ENCODE assay signal across 11 cellular contexts in the genomic region with DNA sequence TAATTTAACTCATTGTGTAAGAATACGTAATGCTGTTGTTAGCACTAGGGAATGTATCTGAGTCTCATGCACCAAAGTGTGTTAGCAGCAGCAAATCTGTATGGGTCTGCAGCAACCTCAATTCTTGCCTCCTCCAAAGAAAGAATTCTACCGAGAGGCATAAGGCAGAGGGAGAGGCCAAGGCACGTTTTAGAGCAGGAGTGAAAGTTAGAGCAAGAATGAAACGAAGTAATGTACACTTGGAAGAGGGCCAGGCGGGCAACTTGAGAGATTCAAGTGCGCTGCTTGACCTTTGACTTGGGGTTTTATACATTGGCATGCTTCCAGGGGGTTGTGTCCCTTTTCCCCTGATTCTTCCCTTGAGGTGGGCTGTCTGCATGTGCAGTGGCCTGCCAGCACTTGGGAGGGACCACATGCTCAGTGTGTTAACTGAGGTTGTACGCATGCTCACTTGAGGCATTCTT. TPM values are rescaled to one million over a fixed set of nuclear protein-coding genes. Genes with fewer than 3 reads are reported as not detected.
DNase-seq lines count a peak whose midpoint lies in the region; ATAC-seq and TF ChIP-seq lines count a peak whose summit lies in the region.
"Had no signal": no experiment of that assay in that cellular context is flagged by ENCODE, and none has a peak within 500 bp of the region (broad histone marks: within the 10 kb centered on the region; RNA-seq: fewer than 3 reads in every experiment).

No MANE protein-coding gene starts in this region.

- peaks cover 18% of the 10 kb centered on the region for H3K27me3 Mint-ChIP-seq in endothelial cell (ENCODE audit: unreplicated experiment)

- intact Hi-C loops in testis (cut with DNase I; ENCODE audit: low total_unique reads), result loop anchor here (5.0 to 10.0 kb wide), 2 partner anchors 67 to 105 kb away; no protein-coding TSS in a partner anchor

- DNase-seq in NT2/D1 (ENCODE audit: low read depth, low spot score) (no peak), endothelial cell (ENCODE audit: low spot score) (no peak), testis (peak; percentile 17), HUDEP-2 (lab: John Stamatoyannopoulos, UW; ENCODE audit: unreplicated experiment in 76 of 76) (no peak), NCI-H69 (lab: John Stamatoyannopoulos, UW) (no peak), cerebellar cortex (ENCODE audit: low spot score) (no peak)
- DNase-seq: HFFc6, OCI-M1 had no signal

- H3K9me3 ChIP-seq in NT2/D1 (ENCODE audit: insufficient read depth, low read length) (no peaks in the 10 kb centered on the region), muscle layer of colon (ENCODE audit: low read length) (no peaks in the 10 kb centered on the region), testis (no peaks in the 10 kb centered on the region)

- no peak for TF ChIP-seq POLR2A in testis (IDR thresholded peaks at IDR 0.05)

- H3K36me3 Mint-ChIP-seq in endothelial cell (ENCODE audit: low read depth, unreplicated experiment), result peaks cover 28% of the 10 kb centered on the region

- peaks cover 48% of the 10 kb centered on the region for H3K4me1 Mint-ChIP-seq in endothelial cell (ENCODE audit: unreplicated experiment)

- peak overlapping the region; percentile 59 for H3K4me3 Mint-ChIP-seq in endothelial cell (ENCODE audit: unreplicated experiment)
- H3K4me3 Mint-ChIP-seq: HFFc6 had no signal

- H3K9ac ChIP-seq in NT2/D1 (ENCODE audit: insufficient read length, low read depth) (no peak overlapping the region), muscle layer of colon (ENCODE audit: low read length) (no peak overlapping the region)

- ATAC-seq in HG02610 (IDR thresholded peaks at IDR 0.05; ENCODE audit: unreplicated experiment), result no peak

- peaks cover 10% of the 10 kb centered on the region for H3K36me3 ChIP-seq in NT2/D1 (ENCODE audit: insufficient read depth, insufficient read length, low read length)
- H3K36me3 ChIP-seq in muscle layer of colon (ENCODE audit: insufficient read depth, low read length), result peaks cover 6% of the 10 kb centered on the region
- H3K36me3 ChIP-seq in testis (ENCODE audit: low read depth, missing control alignments), result no peaks in the 10 kb centered on the region

- no peaks in the 10 kb centered on the region for H3K9me3 Mint-ChIP-seq in endothelial cell (ENCODE audit: unreplicated experiment)
- H3K9me3 Mint-ChIP-seq: HFFc6 had no signal

- H3K27ac ChIP-seq in muscle layer of colon (ENCODE audit: low read depth, low read length) (peak overlapping the region; percentile 60), testis (peak overlapping the region in 1 of 2 donors; percentile 95)
- H3K27ac ChIP-seq: VCaP had no signal

- no peak overlapping the region for H3K27ac Mint-ChIP-seq in endothelial cell (ENCODE audit: unreplicated experiment)
- H3K27ac Mint-ChIP-seq: HFFc6 had no signal

- H3K4me1 ChIP-seq in NT2/D1 (ENCODE audit: insufficient read depth, insufficient read length) (no peaks in the 10 kb centered on the region), muscle layer of colon (ENCODE audit: insufficient read depth, low read length) (peaks cover 27% of the 10 kb centered on the region), testis (peaks cover 11% of the 10 kb centered on the region)

- H3K27me3 ChIP-seq in NT2/D1 (ENCODE audit: insufficient read depth, insufficient read length), result no peaks in the 10 kb centered on the region
- no peaks in the 10 kb centered on the region for H3K27me3 ChIP-seq in muscle layer of colon (ENCODE audit: control insufficient read depth in 1 of 2, insufficient read depth in 2 of 2, low read length in 2 of 2)
- no peaks in the 10 kb centered on the region for H3K27me3 ChIP-seq in testis

- H3K4me3 ChIP-seq in NT2/D1 (ENCODE audit: insufficient read length, low read depth) (peak overlapping the region; percentile 9), muscle layer of colon (ENCODE audit: low read depth in 1 of 2, low read length in 2 of 2) (peak overlapping the region in 1 of 2 donors; percentile 4), testis (no peak overlapping the region)

- 53 to 64% methylated on average over 6 to 7 of the region's 7 CpGs for WGBS in testis, 2 donors

- no peak for TF ChIP-seq CTCF in endothelial cell (IDR thresholded peaks at IDR 0.05; ENCODE audit: unreplicated experiment)
- TF ChIP-seq CTCF in testis (IDR thresholded peaks at IDR 0.05), result no peak

RNA-seq across cellular contexts. Expression of a gene that starts 2.5 kb away (rescaled TPM):
- 596 TPM for total RNA-seq in endothelial cell (ENCODE audit: unreplicated experiment)
- total RNA-seq in testis, result 10 to 100 TPM; 45.9 to 61.4 TPM
- 114 TPM for polyA plus RNA-seq in testis (ENCODE audit: insufficient read depth, low read depth, low replicate concordance)
